In the genomic region with DNA sequence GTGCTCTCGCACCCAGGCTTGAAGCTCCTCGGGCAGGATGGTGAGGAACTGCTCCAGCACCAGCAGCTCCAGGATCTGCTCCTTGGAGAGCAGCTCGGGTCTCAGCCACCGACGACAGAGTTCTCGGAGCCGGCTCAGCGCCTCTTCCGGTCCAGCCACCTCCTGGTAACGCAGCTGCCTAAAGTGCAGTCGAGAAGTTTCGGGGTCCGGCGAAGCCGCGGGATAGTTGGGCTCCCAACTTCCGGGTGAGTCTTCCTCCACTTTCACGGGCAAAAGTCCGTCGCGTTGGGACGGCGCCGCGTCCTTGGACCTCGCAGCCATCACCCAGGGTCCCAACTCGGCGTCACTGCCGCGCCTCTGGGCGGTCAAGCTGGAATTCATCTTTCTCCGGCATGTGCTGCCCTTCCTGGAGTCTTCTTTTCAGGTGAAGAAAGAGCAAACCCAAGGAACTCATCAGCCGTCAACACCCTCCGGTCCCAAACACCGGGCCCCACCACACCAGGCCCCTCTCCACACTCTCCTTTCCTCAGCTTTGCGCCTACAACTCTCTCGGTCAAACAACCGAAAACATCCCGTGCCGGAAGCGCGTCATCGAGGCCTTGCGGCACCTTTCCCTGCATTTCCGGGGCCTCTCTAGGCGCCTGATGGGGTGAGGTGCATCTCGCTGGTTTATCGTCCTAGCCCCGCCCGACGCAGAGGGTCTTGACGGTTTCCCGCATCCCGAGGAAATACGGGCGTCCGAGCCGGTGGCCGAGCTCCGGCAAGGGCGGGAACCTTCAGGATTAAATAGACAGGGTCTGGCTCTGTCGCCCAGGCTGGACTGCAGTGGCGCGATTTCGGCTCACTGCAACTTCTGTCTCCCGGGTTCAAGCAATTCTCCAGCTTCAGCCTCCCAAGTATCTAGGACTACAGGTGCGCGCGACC, we compare ENCODE assay signal across 1 cellular context.
TF ChIP-seq lines count a peak whose summit lies in the region.

ZNF394 (minus strand) TSS at position 569 of the 924 bp plus-strand sequence; CDS start at position 381, 188 bp downstream.

TF ChIP-seq in HepG2, 621 proteins besides CTCF, POLR2A, EP300 and RAD21 (continued from another document and continues in another):
- TF ChIP-seq HOXD1 (CRISPR knock-in tag; IDR thresholded peaks at IDR 0.05) (no peak), MXD4 (CRISPR knock-in tag; IDR thresholded peaks at IDR 0.05) (peak; percentile 80; the same call in 1 of the 2 replicates), POGZ (CRISPR knock-in tag; IDR thresholded peaks at IDR 0.05) (peak; percentile 53; the same call in 1 of the 2 replicates), KLF11 (CRISPR knock-in tag; IDR thresholded peaks at IDR 0.05) (no peak), ATF7 (IDR thresholded peaks at IDR 0.05) (no peak), ATF7 (CRISPR knock-in tag; IDR thresholded peaks at IDR 0.05) (no peak), IKZF1 (IDR thresholded peaks at IDR 0.05) (no peak), THAP11 (CRISPR knock-in tag; IDR thresholded peaks at IDR 0.05) (peak; percentile 97), ZNF841 (CRISPR knock-in tag; IDR thresholded peaks at IDR 0.05; ENCODE audit: borderline replicate concordance) (no peak), SIX1 (CRISPR knock-in tag; IDR thresholded peaks at IDR 0.05; ENCODE audit: borderline replicate concordance) (0 out of 2 replicates have a peak, but pooled peaks have one; percentile 16), HNRNPLL (IDR thresholded peaks at IDR 0.05; ENCODE audit: low read depth, low read length, poor library complexity, severe bottlenecking) (peak; percentile 50), ZNF616 (CRISPR knock-in tag; IDR thresholded peaks at IDR 0.05; ENCODE audit: low read depth) (no peak), RXRB (CRISPR knock-in tag; IDR thresholded peaks at IDR 0.05; ENCODE audit: borderline replicate concordance) (peak; percentile 61; the same call in 1 of the 2 replicates), PCBP2 (optimal IDR thresholded peaks at IDR 0.05; ENCODE audit: low read depth, low read length, poor library complexity, severe bottlenecking) (no peak), KLF12 (CRISPR knock-in tag; IDR thresholded peaks at IDR 0.05; ENCODE audit: borderline replicate concordance) (0 out of 2 replicates have a peak, but pooled peaks have one; percentile 11), CENPX (CRISPR knock-in tag; IDR thresholded peaks at IDR 0.05) (no peak), ZBTB4 (CRISPR knock-in tag; IDR thresholded peaks at IDR 0.05; ENCODE audit: borderline replicate concordance) (no peak; the same call in 1 of the 2 replicates), SNAPC5 (CRISPR knock-in tag; IDR thresholded peaks at IDR 0.05; ENCODE audit: borderline replicate concordance) (peak; percentile 44; the same call in 1 of the 2 replicates), POLR2G (IDR thresholded peaks at IDR 0.05; ENCODE audit: low read depth, low read length) (peak; percentile 91), ZNF724P (CRISPR knock-in tag; IDR thresholded peaks at IDR 0.05; ENCODE audit: borderline replicate concordance) (no peak), FOXO4 (CRISPR knock-in tag; conservative IDR thresholded peaks at IDR 0.05) (no peak), RFXANK (CRISPR knock-in tag; IDR thresholded peaks at IDR 0.05) (0 out of 2 replicates have a peak, but pooled peaks have one; percentile 29), ARID5B (CRISPR knock-in tag; IDR thresholded peaks at IDR 0.05) (peak; percentile 58), TIGD3 (CRISPR knock-in tag; IDR thresholded peaks at IDR 0.05; ENCODE audit: borderline replicate concordance) (no peak), SP140L (CRISPR knock-in tag; IDR thresholded peaks at IDR 0.05; ENCODE audit: borderline replicate concordance) (0 out of 2 replicates have a peak, but pooled peaks have one; percentile 37), ZNF326 (CRISPR knock-in tag; IDR thresholded peaks at IDR 0.05; ENCODE audit: borderline replicate concordance) (no peak), DRAP1 (CRISPR knock-in tag; IDR thresholded peaks at IDR 0.05) (peak; percentile 85), ZSCAN21 (CRISPR knock-in tag; IDR thresholded peaks at IDR 0.05; ENCODE audit: borderline replicate concordance) (no peak), RNF219 (CRISPR knock-in tag; IDR thresholded peaks at IDR 0.05) (no peak)
- TF ChIP-seq, protein P1, sequence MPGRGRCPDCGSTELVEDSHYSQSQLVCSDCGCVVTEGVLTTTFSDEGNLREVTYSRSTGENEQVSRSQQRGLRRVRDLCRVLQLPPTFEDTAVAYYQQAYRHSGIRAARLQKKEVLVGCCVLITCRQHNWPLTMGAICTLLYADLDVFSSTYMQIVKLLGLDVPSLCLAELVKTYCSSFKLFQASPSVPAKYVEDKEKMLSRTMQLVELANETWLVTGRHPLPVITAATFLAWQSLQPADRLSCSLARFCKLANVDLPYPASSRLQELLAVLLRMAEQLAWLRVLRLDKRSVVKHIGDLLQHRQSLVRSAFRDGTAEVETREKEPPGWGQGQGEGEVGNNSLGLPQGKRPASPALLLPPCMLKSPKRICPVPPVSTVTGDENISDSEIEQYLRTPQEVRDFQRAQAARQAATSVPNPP (CRISPR knock-in tag; IDR thresholded peaks at IDR 0.05) = no peak
- TF ChIP-seq, protein P2, sequence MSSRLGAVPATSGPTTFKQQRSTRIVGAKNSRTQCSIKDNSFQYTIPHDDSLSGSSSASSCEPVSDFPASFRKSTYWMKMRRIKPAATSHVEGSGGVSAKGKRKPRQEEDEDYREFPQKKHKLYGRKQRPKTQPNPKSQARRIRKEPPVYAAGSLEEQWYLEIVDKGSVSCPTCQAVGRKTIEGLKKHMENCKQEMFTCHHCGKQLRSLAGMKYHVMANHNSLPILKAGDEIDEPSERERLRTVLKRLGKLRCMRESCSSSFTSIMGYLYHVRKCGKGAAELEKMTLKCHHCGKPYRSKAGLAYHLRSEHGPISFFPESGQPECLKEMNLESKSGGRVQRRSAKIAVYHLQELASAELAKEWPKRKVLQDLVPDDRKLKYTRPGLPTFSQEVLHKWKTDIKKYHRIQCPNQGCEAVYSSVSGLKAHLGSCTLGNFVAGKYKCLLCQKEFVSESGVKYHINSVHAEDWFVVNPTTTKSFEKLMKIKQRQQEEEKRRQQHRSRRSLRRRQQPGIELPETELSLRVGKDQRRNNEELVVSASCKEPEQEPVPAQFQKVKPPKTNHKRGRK (CRISPR knock-in tag; IDR thresholded peaks at IDR 0.05) = no peak
- TF ChIP-seq, protein P3, sequence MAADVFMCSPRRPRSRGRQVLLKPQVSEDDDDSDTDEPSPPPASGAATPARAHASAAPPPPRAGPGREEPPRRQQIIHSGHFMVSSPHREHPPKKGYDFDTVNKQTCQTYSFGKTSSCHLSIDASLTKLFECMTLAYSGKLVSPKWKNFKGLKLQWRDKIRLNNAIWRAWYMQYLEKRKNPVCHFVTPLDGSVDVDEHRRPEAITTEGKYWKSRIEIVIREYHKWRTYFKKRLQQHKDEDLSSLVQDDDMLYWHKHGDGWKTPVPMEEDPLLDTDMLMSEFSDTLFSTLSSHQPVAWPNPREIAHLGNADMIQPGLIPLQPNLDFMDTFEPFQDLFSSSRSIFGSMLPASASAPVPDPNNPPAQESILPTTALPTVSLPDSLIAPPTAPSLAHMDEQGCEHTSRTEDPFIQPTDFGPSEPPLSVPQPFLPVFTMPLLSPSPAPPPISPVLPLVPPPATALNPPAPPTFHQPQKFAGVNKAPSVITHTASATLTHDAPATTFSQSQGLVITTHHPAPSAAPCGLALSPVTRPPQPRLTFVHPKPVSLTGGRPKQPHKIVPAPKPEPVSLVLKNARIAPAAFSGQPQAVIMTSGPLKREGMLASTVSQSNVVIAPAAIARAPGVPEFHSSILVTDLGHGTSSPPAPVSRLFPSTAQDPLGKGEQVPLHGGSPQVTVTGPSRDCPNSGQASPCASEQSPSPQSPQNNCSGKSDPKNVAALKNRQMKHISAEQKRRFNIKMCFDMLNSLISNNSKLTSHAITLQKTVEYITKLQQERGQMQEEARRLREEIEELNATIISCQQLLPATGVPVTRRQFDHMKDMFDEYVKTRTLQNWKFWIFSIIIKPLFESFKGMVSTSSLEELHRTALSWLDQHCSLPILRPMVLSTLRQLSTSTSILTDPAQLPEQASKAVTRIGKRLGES (CRISPR knock-in tag; IDR thresholded peaks at IDR 0.05; ENCODE audit: borderline replicate concordance) = no peak
- TF ChIP-seq, protein P4, sequence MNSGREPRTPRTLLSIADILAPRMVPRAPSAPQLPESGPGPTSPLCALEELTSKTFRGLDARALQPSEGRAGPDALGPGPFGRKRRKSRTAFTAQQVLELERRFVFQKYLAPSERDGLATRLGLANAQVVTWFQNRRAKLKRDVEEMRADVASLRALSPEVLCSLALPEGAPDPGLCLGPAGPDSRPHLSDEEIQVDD (CRISPR knock-in tag; IDR thresholded peaks at IDR 0.05; ENCODE audit: borderline replicate concordance) = no peak
